8 cellular contexts compared by ENCODE assay signal in the genomic region with DNA sequence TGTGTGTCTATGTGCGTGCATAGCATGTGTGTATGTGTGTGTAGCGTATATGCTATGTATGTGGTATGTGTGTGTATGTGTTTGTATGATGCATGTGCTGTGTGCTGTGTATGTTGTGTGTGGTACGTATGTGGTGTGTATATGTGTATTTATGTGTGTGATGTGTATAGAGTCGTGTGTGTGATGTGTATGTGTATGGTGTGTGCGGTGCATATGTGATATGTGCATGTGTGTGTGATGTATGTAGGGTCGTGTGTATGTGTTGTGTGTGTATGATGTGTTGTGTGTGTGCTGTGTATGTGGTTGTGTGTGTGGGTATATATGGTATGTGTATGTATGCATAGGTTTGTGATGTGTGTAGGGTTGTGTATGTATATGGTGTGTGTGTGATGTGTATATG.
"Had no signal": no experiment of that assay in that cellular context is flagged by ENCODE, and none has a peak within 500 bp of the region (broad histone marks: within the 10 kb centered on the region; RNA-seq: fewer than 3 reads in every experiment).

No MANE protein-coding gene starts in this region.

- ATAC-seq: HCT116 had no signal

- H3K4me3 ChIP-seq: GM23248, HAP-1 had no signal

- H3K9me3 ChIP-seq: HAP-1 had no signal

- DNase-seq: GM23248, GOT3, Karpas-422, KBM-7 had no signal

- FAIRE-seq: H54 had no signal

- H2AFZ ChIP-seq: GM23248 had no signal

- H3K4me2 ChIP-seq: KMS-11 had no signal

- H3K27ac ChIP-seq: GM23248, KMS-11 had no signal

- H3K36me3 ChIP-seq: HAP-1 had no signal

- H3K9ac ChIP-seq: GM23248, KMS-11 had no signal
